Comparison of ENCODE assay signal across 14 cellular contexts in genomic region chr17:81053043-81053970, GRCh38. TPM values are rescaled to one million over a fixed set of nuclear protein-coding genes. Genes with fewer than 3 reads are reported as not detected.
DNase-seq lines count a peak whose midpoint lies in the region; ATAC-seq, FAIRE-seq and TF ChIP-seq lines count a peak whose summit lies in the region.
"Had no signal": no experiment of that assay in that cellular context is flagged by ENCODE, and none has a peak within 500 bp of the region (broad histone marks: within the 10 kb centered on the region; RNA-seq: fewer than 3 reads in every experiment).

No MANE protein-coding gene starts in this region.

- H3K9me1 ChIP-seq in endothelial cell of umbilical vein (replicated peaks; ENCODE audit: control insufficient read depth, extremely low read depth, insufficient read depth, low read length) = no peaks in the 10 kb centered on the region

- no peak overlapping the region for H3K27ac ChIP-seq in GM23248
- H3K27ac ChIP-seq in endothelial cell of umbilical vein (ENCODE audit: insufficient read depth, low read depth, low read length) = no peak overlapping the region
- H3K27ac ChIP-seq in left lung = peak overlapping the region in 1 of 2 donors; percentile 78
- H3K27ac ChIP-seq in osteoblast (ENCODE audit: low read depth, low read length) = no peak overlapping the region

- 72 to 80% methylated on average over 31 to 32 of the region's 42 CpGs for WGBS in GM23248 (ENCODE audit: low coverage in 1 of 2, low lambda C conversion rate in 2 of 2, missing lambda C conversion rate in 2 of 2), 2 experiments

- no peak for ATAC-seq in left lung
- ATAC-seq: activated T-cell treated with anti-CD3 and anti-CD28 coated beads, Interleukin-2, amount 50 U/mL, for 4 hours had no signal

- DNase-seq in GM23248 = peak; percentile 31
- peak; percentile 91 for DNase-seq in RPMI8226
- peak; percentile 29 for DNase-seq in endothelial cell of umbilical vein (ENCODE audit: low read depth, low spot score)
- DNase-seq in retina = peak; percentile 88
- DNase-seq in left lung = no peak
- DNase-seq in NCI-H226 = no peak
- DNase-seq in SKM-1 (lab: John Stamatoyannopoulos, UW; ENCODE audit: unreplicated experiment) = no peak
- no peak for DNase-seq in osteoblast (ENCODE audit: insufficient read length, low spot score, missing footprints)
- DNase-seq: activated CD4-positive, alpha-beta T cell treated with anti-CD3 and anti-CD28 coated beads, Interleukin-2, amount 50 U/mL, for 1 hour; activated T-cell treated with anti-CD3 and anti-CD28 coated beads, Interleukin-2, amount 50 U/mL, for 4 hours; DMS53; HCEC 1CT; KG1; NCI-H1436 had no signal

- TF ChIP-seq CTCF in endothelial cell of umbilical vein (IDR thresholded peaks at IDR 0.05; ENCODE audit: extremely low read depth in 1 of 2, insufficient read depth in 1 of 2, low read depth in 1 of 2, low read length in 2 of 2) (no peak), left lung (IDR thresholded peaks at IDR 0.05) (no peak), osteoblast (IDR thresholded peaks at IDR 0.05; ENCODE audit: extremely low read depth, low read depth, low read length) (no peak)

- H3K4me3 ChIP-seq in GM23248 (no peak overlapping the region), endothelial cell of umbilical vein (replicated peaks in 1 of 3; ENCODE audit: insufficient read depth in 1 of 3, low read depth in 1 of 3, low read length in 3 of 3) (no peak overlapping the region), left lung (no peak overlapping the region), osteoblast (ENCODE audit: insufficient read depth, low read length) (no peak overlapping the region)

- H3K4me2 ChIP-seq in GM23248 (ENCODE audit: unreplicated experiment) (no peak overlapping the region), endothelial cell of umbilical vein (ENCODE audit: insufficient read depth, low read length) (no peak overlapping the region), osteoblast (ENCODE audit: insufficient read depth, low read length) (no peak overlapping the region)

- H3K27me3 ChIP-seq in GM23248 (replicated peaks; ENCODE audit: insufficient read depth) = no peaks in the 10 kb centered on the region
- H3K27me3 ChIP-seq in endothelial cell of umbilical vein (ENCODE audit: control insufficient read depth in 2 of 2, insufficient read depth in 2 of 2, low read length in 2 of 2) = no peaks in the 10 kb centered on the region
- no peaks in the 10 kb centered on the region for H3K27me3 ChIP-seq in left lung
- H3K27me3 ChIP-seq in osteoblast (ENCODE audit: insufficient read depth, low read length) = no peaks in the 10 kb centered on the region

- dilution Hi-C loops in endothelial cell of umbilical vein (cut with MboI; ENCODE audit: extremely low pct_ligation_motif_present, low sequenced_read_pairs) = no loop called here

- no peaks in the 10 kb centered on the region for H3K9me2 ChIP-seq in GM23248 (ENCODE audit: insufficient read depth)

- POLR2A ChIA-PET in endothelial cell of umbilical vein (lab: Charles Lee) = no interaction called here

- H3K9me3 ChIP-seq in GM23248 (ENCODE audit: low read depth) (no peaks in the 10 kb centered on the region), endothelial cell of umbilical vein (replicated peaks; ENCODE audit: control insufficient read depth, insufficient read depth, low read length) (no peaks in the 10 kb centered on the region), left lung (no peaks in the 10 kb centered on the region), osteoblast (ENCODE audit: low read depth, low read length) (no peaks in the 10 kb centered on the region)

- intact Hi-C loops in endothelial cell of umbilical vein (cut with micrococcal nuclease) (no loop called here), left lung (cut with DNase I) (no loop called here)

- no peaks in the 10 kb centered on the region for H3F3A ChIP-seq in GM23248 (ENCODE audit: insufficient read depth)

- no peak for TF ChIP-seq POLR2A in endothelial cell of umbilical vein (IDR thresholded peaks at IDR 0.05; ENCODE audit: low read depth, low read length)

- H3K9ac ChIP-seq in GM23248 (no peak overlapping the region), endothelial cell of umbilical vein (replicated peaks; ENCODE audit: extremely low read depth, insufficient read depth, low read length) (no peak overlapping the region)

- peaks cover 48% of the 10 kb centered on the region for H3K79me2 ChIP-seq in GM23248 (ENCODE audit: insufficient read depth)
- H3K79me2 ChIP-seq in endothelial cell of umbilical vein (ENCODE audit: control insufficient read depth, insufficient read depth, low read length) = no peaks in the 10 kb centered on the region
- H3K79me2 ChIP-seq in osteoblast (ENCODE audit: insufficient read depth, low read length) = peaks cover 36% of the 10 kb centered on the region

- CTCF ChIA-PET in endothelial cell of umbilical vein (lab: Charles Lee) = interaction anchor here (0.8 to 1.2 kb wide), 3 partner anchors 14 to 48 kb away, joined by 3 read pairs; no protein-coding TSS in a partner anchor

- peak; percentile 80 for FAIRE-seq in endothelial cell of umbilical vein (lab: Jason Lieb, UNC)

- no peaks in the 10 kb centered on the region for H3K4me1 ChIP-seq in GM23248 (ENCODE audit: insufficient read depth)
- H3K4me1 ChIP-seq in endothelial cell of umbilical vein (ENCODE audit: control insufficient read depth, extremely low read depth, insufficient read depth, low read length) = peaks cover 14% of the 10 kb centered on the region
- H3K4me1 ChIP-seq in left lung = peaks cover 32 to 60% of the 10 kb centered on the region in 2 donors
- no peaks in the 10 kb centered on the region for H3K4me1 ChIP-seq in osteoblast (ENCODE audit: insufficient read depth, low read length)

- BruUV-seq in endothelial cell of umbilical vein (replicated peaks; lab: Mats Ljungman, UMichigan) = no TSS peak

- H3K36me3 ChIP-seq in GM23248 (ENCODE audit: low read depth) (no peaks in the 10 kb centered on the region), endothelial cell of umbilical vein (ENCODE audit: control insufficient read depth in 2 of 2, extremely low read depth in 1 of 2, insufficient read depth in 2 of 2, low read length in 2 of 2) (no peaks in the 10 kb centered on the region), left lung (peaks cover 0 to 4% of the 10 kb centered on the region in 2 donors), osteoblast (ENCODE audit: insufficient read depth, low read length) (no peaks in the 10 kb centered on the region)

- H4K20me1 ChIP-seq in GM23248 (ENCODE audit: insufficient read depth) (no peaks in the 10 kb centered on the region), endothelial cell of umbilical vein (replicated peaks; ENCODE audit: control insufficient read depth, extremely low read depth, insufficient read depth, low read length) (no peaks in the 10 kb centered on the region), osteoblast (ENCODE audit: insufficient read depth, low read length) (peaks cover 43% of the 10 kb centered on the region)

- no peak overlapping the region for H2AFZ ChIP-seq in GM23248
- H2AFZ ChIP-seq in endothelial cell of umbilical vein (ENCODE audit: low read depth, low read length) = no peak overlapping the region
- no peak overlapping the region for H2AFZ ChIP-seq in osteoblast (ENCODE audit: low read length)

- in situ Hi-C loops in GM23248 (cut with MboI) = no loop called here

TF ChIP-seq in endothelial cell of umbilical vein, 7 proteins besides CTCF, POLR2A, EP300 and RAD21:
- TF ChIP-seq MYC (IDR thresholded peaks at IDR 0.05; ENCODE audit: low read depth, low read length) (no peak), JUN (IDR thresholded peaks at IDR 0.05; ENCODE audit: borderline replicate concordance, insufficient read depth, insufficient read length, low read depth) (no peak), MAX (IDR thresholded peaks at IDR 0.05; ENCODE audit: insufficient read depth, insufficient read length) (no peak), EZH2 (IDR thresholded peaks at IDR 0.05; ENCODE audit: borderline replicate concordance, low read depth, low read length, severe bottlenecking) (no peak), FOS (IDR thresholded peaks at IDR 0.05; ENCODE audit: borderline replicate concordance, insufficient read depth, low read length) (no peak), GATA2 (IDR thresholded peaks at IDR 0.05; ENCODE audit: insufficient read depth, insufficient read length, low read depth, low read length) (no peak), POLR2AphosphoS5 (IDR thresholded peaks at IDR 0.05; ENCODE audit: insufficient read depth, low read depth, low read length) (no peak)
TF ChIP-seq in endothelial cell of umbilical vein: peak in this region for 0.

RNA-seq across cellular contexts. Expression of gene BAIAP2, which starts 18.4 kb away (rescaled TPM):
- 30.6 and 31.7 TPM in 2 replicates for total RNA-seq in GM23248 (2014; rRNA removed; shearing (Covaris generic))
- polyA plus RNA-seq in GM23248 (2016; fragmentation: Nextera tagmentation; extraction: Ambion mirVana) (28.2 and 31.5 TPM in 2 replicates), endothelial cell of umbilical vein (12.3 and 14.7 TPM in 2 replicates)
- total RNA-seq in endothelial cell of umbilical vein (18.6 and 21.4 TPM in 2 replicates), left lung (100 to 1,000 TPM in 1 of 2 donors, 10 to 100 TPM in 1; 76.3 to 135 TPM), osteoblast (15.6 and 19.4 TPM in 2 replicates)
- 7.7 and 7.9 TPM in 2 replicates for polyA plus RNA-seq in endothelial cell of umbilical vein (2011; cell fraction: cytosol; rRNA removed)
- polyA plus RNA-seq in endothelial cell of umbilical vein (2011; cell fraction: nucleus; rRNA removed) = 18.9 and 23.2 TPM in 2 replicates
- polyA plus RNA-seq in endothelial cell of umbilical vein (2012) = 10.9 and 15.7 TPM in 2 replicates
- 7.4 and 11.4 TPM in 2 replicates for polyA minus RNA-seq in endothelial cell of umbilical vein
- 27.1 TPM for polyA minus RNA-seq in endothelial cell of umbilical vein (2011; cell fraction: cytosol; rRNA and poly(A)+ RNA removed)
- polyA minus RNA-seq in endothelial cell of umbilical vein (2011; cell fraction: nucleus; rRNA and poly(A)+ RNA removed) = 7.9 and 15.4 TPM in 2 replicates

Comparison
In these comparisons a context has a peak if more than half of its experiments do, and no peak if none do; other contexts are left out.
1. DNase-seq: peak in GM23248 (single experiment), RPMI8226 (single experiment), endothelial cell of umbilical vein (single experiment) and retina (single experiment); none in left lung (0 of 2), NCI-H226 (single experiment), SKM-1 (single experiment) and osteoblast (single experiment).